In genomic region chr6:33892581-33893346, GRCh38 we compare ENCODE assay signal across 27 cellular contexts.
"Had no signal": no experiment of that assay in that cellular context is flagged by ENCODE, and none has a peak within 500 bp of the region (broad histone marks: within the 10 kb centered on the region; RNA-seq: fewer than 3 reads in every experiment).

No MANE protein-coding gene starts in this region.

- H3K4me3 Mint-ChIP-seq: naive thymus-derived CD4-positive, alpha-beta T cell; natural killer cell; nephron; neural crest cell; stimulated activated naive B cell treated with anti-CD40 and anti-IgM and Interleukin-4, amounts not matched to agents 10 μg/mL and 1 μg/mL and 100 μg/mL, for 72 hours; type B pancreatic cell had no signal

- H3K27me3 ChIP-seq: ovary, tibial artery, transverse colon, upper lobe of right lung, uterus had no signal

- H3K4me3 ChIP-seq: ovary, psoas muscle, skin epidermis, smooth muscle cell, spleen, stomach, tibial artery, transverse colon, upper lobe of right lung, uterus had no signal

- H3K36me3 Mint-ChIP-seq: naive thymus-derived CD4-positive, alpha-beta T cell; natural killer cell; stimulated activated naive B cell treated with anti-CD40 and anti-IgM and Interleukin-4, amounts not matched to agents 10 μg/mL and 1 μg/mL and 100 μg/mL, for 72 hours; type B pancreatic cell had no signal

- H3K4me1 Mint-ChIP-seq: natural killer cell; neural crest cell; stimulated activated naive B cell treated with anti-CD40 and anti-IgM and Interleukin-4, amounts not matched to agents 10 μg/mL and 1 μg/mL and 100 μg/mL, for 72 hours had no signal

- H3K27ac Mint-ChIP-seq: natural killer cell; nephron; progenitor cell of endocrine pancreas; stimulated activated naive B cell treated with anti-CD40 and anti-IgM and Interleukin-4, amounts not matched to agents 10 μg/mL and 1 μg/mL and 100 μg/mL, for 72 hours; type B pancreatic cell had no signal

- H3K9me3 ChIP-seq: neutrophil, ovary, psoas muscle, spleen, stomach, tibial artery, transverse colon, upper lobe of right lung, uterus had no signal

- H3K9me3 Mint-ChIP-seq: naive thymus-derived CD4-positive, alpha-beta T cell; natural killer cell; nephron; neural crest cell; stimulated activated naive B cell treated with anti-CD40 and anti-IgM and Interleukin-4, amounts not matched to agents 10 μg/mL and 1 μg/mL and 100 μg/mL, for 72 hours; type B pancreatic cell had no signal

- H3K36me3 ChIP-seq: neutrophil, ovary, spleen, stomach, tibial artery, transverse colon, upper lobe of right lung, uterus had no signal

- DNase-seq: naive thymus-derived CD4-positive, alpha-beta T cell; natural killer cell; nucleus accumbens; ovary; psoas muscle; right cardiac atrium; stimulated activated CD4-positive, alpha-beta T cell treated with anti-CD3 and anti-CD28 coated beads, Interleukin-12 subunit alpha, Interleukin-12 subunit beta, amount 100 ng/mL, for 4 hours; stimulated activated CD4-positive, alpha-beta T cell treated with anti-CD3 and anti-CD28 coated beads, Interleukin-1b, Interleukin-23, amount 100 ng/mL, for 48 hours; stimulated activated CD4-positive, alpha-beta T cell treated with anti-CD3 and anti-CD28 coated beads, Interleukin-4, amount 100 ng/mL, for 1 hour; stimulated activated CD4-positive, alpha-beta T cell treated with anti-CD3 and anti-CD28 coated beads, Interleukin-4, amount 100 ng/mL, for 4 hours; stimulated activated CD8-positive, alpha-beta memory T cell treated with anti-CD3 and anti-CD28 coated beads, Interleukin-4, amount 100 ng/mL, for 48 hours; stimulated activated naive B cell treated with anti-CD40 and anti-IgM and Interleukin-4, amounts not matched to agents 10 μg/mL and 1 μg/mL and 100 μg/mL, for 72 hours; stimulated activated naive CD4-positive, alpha-beta T cell treated with Interleukin-2 at 50 U/mL for 16 hours; stomach; tibial artery; transverse colon; upper lobe of right lung; uterus had no signal

- ATAC-seq: naive thymus-derived CD4-positive, alpha-beta T cell; natural killer cell; psoas muscle; right cardiac atrium; sciatic nerve; stimulated activated naive B cell treated with anti-CD40 and anti-IgM and Interleukin-4, amounts not matched to agents 10 μg/mL and 1 μg/mL and 100 μg/mL, for 72 hours; upper lobe of right lung had no signal
